ENCODE assay signal across 8 cellular contexts in genomic region chr11:65506316-65506769, GRCh38. TPM values are rescaled to one million over a fixed set of nuclear protein-coding genes. Genes with fewer than 3 reads are reported as not detected.
DNase-seq lines count a peak whose midpoint lies in the region; ATAC-seq, FAIRE-seq and TF ChIP-seq lines count a peak whose summit lies in the region.

No MANE protein-coding gene starts in this region.

- H3K36me3 ChIP-seq in H7 (replicated peaks; ENCODE audit: control insufficient read depth, insufficient read depth, low read length) (peaks cover 46% of the 10 kb centered on the region), lower lobe of right lung (peaks cover 56% of the 10 kb centered on the region)

- WGBS in A549 (ENCODE audit: missing lambda C conversion rate) = 3% methylated on average over 4 of the region's 4 CpGs

- no peak for DNase-seq in A549 (ENCODE audit: low read depth in 1 of 2, low spot score in 1 of 2)
- DNase-seq in H7 = no peak
- DNase-seq in activated CD8-positive, alpha-beta T cell treated with anti-CD3 and anti-CD28 coated beads, Interleukin-2, amount 10 ng/mL, durations not matched to agents 7 days and 5 days = no peak
- no peak for DNase-seq in lower lobe of right lung
- DNase-seq in H4 (ENCODE audit: low spot score) = no peak
- no peak for DNase-seq in stimulated activated effector memory CD8-positive, alpha-beta T cell treated with anti-CD3 and anti-CD28 coated beads, Interleukin-12 subunit alpha, Interleukin-12 subunit beta, amount 100 ng/mL, for 72 hours (ENCODE audit: low spot score in 2 of 2)
- no peak for DNase-seq in NCI-H1048 (lab: John Stamatoyannopoulos, UW)
- no peak for DNase-seq in activated CD4-positive, alpha-beta T cell treated with anti-CD3 and anti-CD28 coated beads for 1 hour

- H3K27ac ChIP-seq in A549 = peak overlapping the region; percentile 89 to 100
- H3K27ac ChIP-seq in lower lobe of right lung = peak overlapping the region; percentile 99

- CTCF ChIA-PET in A549 (lab: Yijun Ruan, JAX) = interaction anchor here (0.9 to 30.0 kb wide), 8 partner anchors 9 to 89 kb away, joined by 3 to 947 read pairs (median 8); no protein-coding TSS in a partner anchor
- CTCF ChIA-PET in activated CD8-positive, alpha-beta T cell treated with anti-CD3 and anti-CD28 coated beads, Interleukin-2, amount 10 ng/mL, durations not matched to agents 7 days and 5 days (lab: Charles Lee) = interaction anchor here (0.9 to 19.7 kb wide), 11 partner anchors 9 to 172 kb away, joined by 3 to 538 read pairs (median 7); partner anchors contain the start of genes DPF2, MALAT1 and NEAT1

- H3K9me3 Mint-ChIP-seq in activated CD8-positive, alpha-beta T cell treated with anti-CD3 and anti-CD28 coated beads, Interleukin-2, amount 10 ng/mL, durations not matched to agents 7 days and 5 days (ENCODE audit: insufficient read depth) = no peaks in the 10 kb centered on the region
- no peaks in the 10 kb centered on the region for H3K9me3 Mint-ChIP-seq in stimulated activated effector memory CD8-positive, alpha-beta T cell treated with anti-CD3 and anti-CD28 coated beads, Interleukin-12 subunit alpha, Interleukin-12 subunit beta, amount 100 ng/mL, for 72 hours

- peaks cover 22% of the 10 kb centered on the region for H3K4me1 ChIP-seq in A549
- peaks cover 55% of the 10 kb centered on the region for H3K4me1 ChIP-seq in lower lobe of right lung

- TF ChIP-seq CTCF in A549 (IDR thresholded peaks at IDR 0.05) (no peak), lower lobe of right lung (IDR thresholded peaks at IDR 0.05) (no peak)

- no peak overlapping the region for H3K4me3 Mint-ChIP-seq in activated CD8-positive, alpha-beta T cell treated with anti-CD3 and anti-CD28 coated beads, Interleukin-2, amount 10 ng/mL, durations not matched to agents 7 days and 5 days
- no peak overlapping the region for H3K4me3 Mint-ChIP-seq in stimulated activated effector memory CD8-positive, alpha-beta T cell treated with anti-CD3 and anti-CD28 coated beads, Interleukin-12 subunit alpha, Interleukin-12 subunit beta, amount 100 ng/mL, for 72 hours

- no peaks in the 10 kb centered on the region for H3K36me3 Mint-ChIP-seq in activated CD8-positive, alpha-beta T cell treated with anti-CD3 and anti-CD28 coated beads, Interleukin-2, amount 10 ng/mL, durations not matched to agents 7 days and 5 days (ENCODE audit: low read depth)
- H3K36me3 Mint-ChIP-seq in stimulated activated effector memory CD8-positive, alpha-beta T cell treated with anti-CD3 and anti-CD28 coated beads, Interleukin-12 subunit alpha, Interleukin-12 subunit beta, amount 100 ng/mL, for 72 hours = peaks cover 15% of the 10 kb centered on the region

- peak overlapping the region; percentile 84 for H3K4me2 ChIP-seq in A549

- POLR2A ChIA-PET in A549 (lab: Yijun Ruan, JAX) = interaction anchor here (0.7 to 26.7 kb wide), 12 partner anchors 8 to 124 kb away, joined by 3 to 1006 read pairs (median 44); partner anchors contain the start of genes MALAT1, NEAT1 and SLC25A45
- POLR2A ChIA-PET in activated CD8-positive, alpha-beta T cell treated with anti-CD3 and anti-CD28 coated beads, Interleukin-2, amount 10 ng/mL, durations not matched to agents 7 days and 5 days (lab: Charles Lee) = interaction anchor here (0.6 to 22.4 kb wide), 25 partner anchors 10 to 672 kb away, joined by 3 to 4167 read pairs (median 4); partner anchors contain the start of genes FRMD8, LTBP3, MALAT1 and NEAT1

- ATAC-seq in A549 (peak in 1 of 2 experiments; percentile 5; a peak in 1 of 6 replicates), lower lobe of right lung (no peak)
- ATAC-seq in activated CD8-positive, alpha-beta T cell treated with anti-CD3 and anti-CD28 coated beads, Interleukin-2, amount 10 ng/mL, durations not matched to agents 7 days and 5 days = no peak
- no peak for ATAC-seq in stimulated activated effector memory CD8-positive, alpha-beta T cell treated with anti-CD3 and anti-CD28 coated beads, Interleukin-12 subunit alpha, Interleukin-12 subunit beta, amount 100 ng/mL, for 72 hours

- no peak for TF ChIP-seq RAD21 in A549 (conservative IDR thresholded peaks at IDR 0.05 in 1 of 2, IDR thresholded peaks at IDR 0.05 in 1 of 2)

- no peak for TF ChIP-seq POLR2A in A549 (IDR thresholded peaks at IDR 0.05; ENCODE audit: low read length)

- no peaks in the 10 kb centered on the region for H3K27me3 ChIP-seq in H7 (ENCODE audit: control insufficient read depth, insufficient read depth, low read length)
- no peaks in the 10 kb centered on the region for H3K27me3 ChIP-seq in lower lobe of right lung (ENCODE audit: low read depth)

- no peak for TF ChIP-seq EP300 in A549 (IDR thresholded peaks at IDR 0.05)

- no peaks in the 10 kb centered on the region for H3K9me3 ChIP-seq in A549
- H3K9me3 ChIP-seq in lower lobe of right lung = no peaks in the 10 kb centered on the region

- H3K4me3 ChIP-seq in A549 (peak overlapping the region; percentile 90), H7 (ENCODE audit: insufficient read depth, low read depth, low read length) (peak overlapping the region; percentile 17; the same call in 1 of the 2 replicates), lower lobe of right lung (peak overlapping the region; percentile 71)

- H3K4me1 Mint-ChIP-seq in activated CD8-positive, alpha-beta T cell treated with anti-CD3 and anti-CD28 coated beads, Interleukin-2, amount 10 ng/mL, durations not matched to agents 7 days and 5 days (ENCODE audit: low read depth) = peaks cover 50% of the 10 kb centered on the region
- H3K4me1 Mint-ChIP-seq in stimulated activated effector memory CD8-positive, alpha-beta T cell treated with anti-CD3 and anti-CD28 coated beads, Interleukin-12 subunit alpha, Interleukin-12 subunit beta, amount 100 ng/mL, for 72 hours = peaks cover 66% of the 10 kb centered on the region

- H3K27me3 Mint-ChIP-seq in activated CD8-positive, alpha-beta T cell treated with anti-CD3 and anti-CD28 coated beads, Interleukin-2, amount 10 ng/mL, durations not matched to agents 7 days and 5 days (ENCODE audit: low read depth) = no peaks in the 10 kb centered on the region

- no peak for FAIRE-seq in A549 (lab: Jason Lieb, UNC)

- intact Hi-C loops in lower lobe of right lung (cut with DNase I) = no loop called here

- peak overlapping the region; percentile 73 for H3K27ac Mint-ChIP-seq in activated CD8-positive, alpha-beta T cell treated with anti-CD3 and anti-CD28 coated beads, Interleukin-2, amount 10 ng/mL, durations not matched to agents 7 days and 5 days
- H3K27ac Mint-ChIP-seq in stimulated activated effector memory CD8-positive, alpha-beta T cell treated with anti-CD3 and anti-CD28 coated beads, Interleukin-12 subunit alpha, Interleukin-12 subunit beta, amount 100 ng/mL, for 72 hours = no peak overlapping the region

TF ChIP-seq in A549, 52 proteins besides CTCF, POLR2A, EP300 and RAD21 (continues in another document):
- TF ChIP-seq BHLHE40 (IDR thresholded peaks at IDR 0.05; ENCODE audit: low read depth, low read length) (no peak), PHF8 (IDR thresholded peaks at IDR 0.05; ENCODE audit: borderline replicate concordance, low read depth) (no peak), BCL3 (IDR thresholded peaks at IDR 0.05) (peak; percentile 2; the same call in 2 of the 3 replicates), CBX2 (IDR thresholded peaks at IDR 0.05; ENCODE audit: borderline replicate concordance, low read depth) (no peak), HDAC2 (IDR thresholded peaks at IDR 0.05) (no peak), FOSL2 (IDR thresholded peaks at IDR 0.05) (no peak), FOSL2 (CRISPR knock-in tag; IDR thresholded peaks at IDR 0.05) (no peak)

RNA-seq across cellular contexts. Expression of gene MALAT1, which starts 7.5 kb away (rescaled TPM):
- polyA plus RNA-seq in A549 (2011; rRNA removed) = 1,041 and 1,340 TPM in 2 replicates
- polyA plus RNA-seq in A549 (2012; cell fraction: cytosol; rRNA removed) = 24.8 and 29.0 TPM in 2 replicates
- 215 and 608 TPM in 2 replicates for polyA plus RNA-seq in A549 (2012; cell fraction: nucleus; rRNA removed)
- polyA plus RNA-seq in A549 (2017; fragmentation: RNase III; extraction: RNeasy Plus Mini Kit Qiagen cat#74134 plus additional on column Dnase treatment) = 167 to 203 TPM (median 188 TPM) in 3 replicates
- polyA minus RNA-seq in A549 (2011; rRNA and poly(A)+ RNA removed) = 10,326 and 11,734 TPM in 2 replicates
- total RNA-seq in H7 (2014; rRNA removed; shearing (Covaris generic)) = 456 and 1,088 TPM in 2 replicates
- 1,000 to 10,000 TPM; 3,822 to 4,094 TPM for total RNA-seq in activated CD8-positive, alpha-beta T cell treated with anti-CD3 and anti-CD28 coated beads, Interleukin-2, amount 10 ng/mL, durations not matched to agents 7 days and 5 days
- total RNA-seq in lower lobe of right lung = 11,612 TPM
- 168 and 177 TPM in 2 replicates for total RNA-seq in H4 (2014; rRNA removed; shearing (Covaris generic))

RNA-seq across cellular contexts. Expression of gene SCYL1, which starts 18.5 kb away (rescaled TPM):
- 30.8 and 33.6 TPM in 2 replicates for polyA plus RNA-seq in A549 (2011; rRNA removed)
- polyA plus RNA-seq in A549 (2012; cell fraction: cytosol; rRNA removed) = 88.0 and 105 TPM in 2 replicates
- 125 and 152 TPM in 2 replicates for polyA plus RNA-seq in A549 (2012; cell fraction: nucleus; rRNA removed)
- polyA plus RNA-seq in A549 (2017; fragmentation: RNase III; extraction: RNeasy Plus Mini Kit Qiagen cat#74134 plus additional on column Dnase treatment) = 41.8 to 46.8 TPM (median 45.9 TPM) in 3 replicates
- polyA minus RNA-seq in A549 (2011; rRNA and poly(A)+ RNA removed) = 39.1 and 43.6 TPM in 2 replicates
- 70.0 and 72.3 TPM in 2 replicates for total RNA-seq in H7 (2014; rRNA removed; shearing (Covaris generic))
- 10 to 100 TPM; 68.0 to 69.5 TPM for total RNA-seq in activated CD8-positive, alpha-beta T cell treated with anti-CD3 and anti-CD28 coated beads, Interleukin-2, amount 10 ng/mL, durations not matched to agents 7 days and 5 days
- 61.2 TPM for total RNA-seq in lower lobe of right lung
- 34.5 and 38.6 TPM in 2 replicates for total RNA-seq in H4 (2014; rRNA removed; shearing (Covaris generic))

RNA-seq across cellular contexts. Expression of gene LTBP3, which starts 51.8 kb away (rescaled TPM):
- polyA plus RNA-seq in A549 (2011; rRNA removed) (28.6 and 39.9 TPM in 2 replicates), A549 (2017; fragmentation: RNase III; extraction: RNeasy Plus Mini Kit Qiagen cat#74134 plus additional on column Dnase treatment) (107 to 134 TPM (median 123 TPM) in 3 replicates)
- 130 and 136 TPM in 2 replicates for polyA plus RNA-seq in A549 (2012; cell fraction: cytosol; rRNA removed)
- 715 and 951 TPM in 2 replicates for polyA plus RNA-seq in A549 (2012; cell fraction: nucleus; rRNA removed)
- polyA minus RNA-seq in A549 (2011; rRNA and poly(A)+ RNA removed) = 25.4 and 44.5 TPM in 2 replicates
- 3.9 and 5.7 TPM in 2 replicates for total RNA-seq in H7 (2014; rRNA removed; shearing (Covaris generic))
- 10 to 100 TPM; 64.7 to 70.8 TPM for total RNA-seq in activated CD8-positive, alpha-beta T cell treated with anti-CD3 and anti-CD28 coated beads, Interleukin-2, amount 10 ng/mL, durations not matched to agents 7 days and 5 days
- total RNA-seq in lower lobe of right lung = 98.7 TPM
- total RNA-seq in H4 (2014; rRNA removed; shearing (Covaris generic)) = 4.2 and 6.3 TPM in 2 replicates

Comparison
In these comparisons a context has a peak if more than half of its experiments do, and no peak if none do; other contexts are left out.
1. H3K4me3 ChIP-seq: peak in every context shown above with its lines; median percentile 90 in A549; 71 in lower lobe of right lung; 17 in H7.